ENCODE assay signal across 13 cellular contexts in genomic region chr3:39289107-39289506, GRCh38. TPM values are rescaled to one million over a fixed set of nuclear protein-coding genes. Genes with fewer than 3 reads are reported as not detected.
DNase-seq lines count a peak whose midpoint lies in the region; ATAC-seq and TF ChIP-seq lines count a peak whose summit lies in the region.
"Had no signal": no experiment of that assay in that cellular context is flagged by ENCODE, and none has a peak within 500 bp of the region (broad histone marks: within the 10 kb centered on the region; RNA-seq: fewer than 3 reads in every experiment).

No MANE protein-coding gene starts in this region.

- no peaks in the 10 kb centered on the region for H3K27me3 Mint-ChIP-seq in activated CD4-positive, alpha-beta T cell treated with anti-CD3 and anti-CD28 coated beads, Interleukin-2, amount 10 ng/mL, durations not matched to agents 24 days and 14 days
- H3K27me3 Mint-ChIP-seq in activated CD4-positive, alpha-beta T cell treated with anti-CD3 and anti-CD28 coated beads, Interleukin-2, amount 10 ng/mL, durations not matched to agents 7 days and 5 days, result no peaks in the 10 kb centered on the region
- no peaks in the 10 kb centered on the region for H3K27me3 Mint-ChIP-seq in T-cell
- H3K27me3 Mint-ChIP-seq in immature natural killer cell (ENCODE audit: low read depth in 3 of 3), result peaks cover 0 to 4% (median 2%) of the 10 kb centered on the region in 3 donors

- TF ChIP-seq CTCF in stomach (IDR thresholded peaks at IDR 0.05), result no peak

- H3K4me3 Mint-ChIP-seq in activated CD4-positive, alpha-beta T cell treated with anti-CD3 and anti-CD28 coated beads, Interleukin-2, amount 10 ng/mL, durations not matched to agents 24 days and 14 days, result no peak overlapping the region
- no peak overlapping the region for H3K4me3 Mint-ChIP-seq in activated CD4-positive, alpha-beta T cell treated with anti-CD3 and anti-CD28 coated beads, Interleukin-2, amount 10 ng/mL, durations not matched to agents 7 days and 5 days
- no peak overlapping the region for H3K4me3 Mint-ChIP-seq in T-cell
- H3K4me3 Mint-ChIP-seq in immature natural killer cell, result no peak overlapping the region
- H3K4me3 Mint-ChIP-seq: CD8-positive, alpha-beta memory T cell had no signal

- no peaks in the 10 kb centered on the region for H3K9me3 Mint-ChIP-seq in activated CD4-positive, alpha-beta T cell treated with anti-CD3 and anti-CD28 coated beads, Interleukin-2, amount 10 ng/mL, durations not matched to agents 24 days and 14 days
- H3K9me3 Mint-ChIP-seq in activated CD4-positive, alpha-beta T cell treated with anti-CD3 and anti-CD28 coated beads, Interleukin-2, amount 10 ng/mL, durations not matched to agents 7 days and 5 days, result no peaks in the 10 kb centered on the region
- H3K9me3 Mint-ChIP-seq in T-cell, result no peaks in the 10 kb centered on the region
- H3K9me3 Mint-ChIP-seq in immature natural killer cell, result no peaks in the 10 kb centered on the region
- H3K9me3 Mint-ChIP-seq: CD8-positive, alpha-beta memory T cell had no signal

- intact Hi-C loops in activated CD4-positive, alpha-beta T cell treated with anti-CD3 and anti-CD28 coated beads, Interleukin-2, amount 10 ng/mL, durations not matched to agents 24 days and 14 days (cut with micrococcal nuclease), result no loop called here
- intact Hi-C loops in stomach (cut with DNase I; ENCODE audit: low total_unique reads), result no loop called here

- 79 to 90% (median 86%) methylated on average over 4 of the region's 4 CpGs for WGBS in stomach, 5 donors

- H3K27ac Mint-ChIP-seq in activated CD4-positive, alpha-beta T cell treated with anti-CD3 and anti-CD28 coated beads, Interleukin-2, amount 10 ng/mL, durations not matched to agents 24 days and 14 days, result no peak overlapping the region
- no peak overlapping the region for H3K27ac Mint-ChIP-seq in activated CD4-positive, alpha-beta T cell treated with anti-CD3 and anti-CD28 coated beads, Interleukin-2, amount 10 ng/mL, durations not matched to agents 7 days and 5 days
- peak overlapping the region; percentile 32 to 68 for H3K27ac Mint-ChIP-seq in T-cell
- peak overlapping the region; percentile 47 to 81 (median 74) for H3K27ac Mint-ChIP-seq in immature natural killer cell

- peaks cover 45% of the 10 kb centered on the region for H3K4me1 Mint-ChIP-seq in activated CD4-positive, alpha-beta T cell treated with anti-CD3 and anti-CD28 coated beads, Interleukin-2, amount 10 ng/mL, durations not matched to agents 24 days and 14 days
- peaks cover 46% of the 10 kb centered on the region for H3K4me1 Mint-ChIP-seq in activated CD4-positive, alpha-beta T cell treated with anti-CD3 and anti-CD28 coated beads, Interleukin-2, amount 10 ng/mL, durations not matched to agents 7 days and 5 days
- H3K4me1 Mint-ChIP-seq in T-cell, result peaks cover 26 to 37% (median 28%) of the 10 kb centered on the region in 3 donors
- peaks cover 50 to 72% of the 10 kb centered on the region in 2 donors for H3K4me1 Mint-ChIP-seq in immature natural killer cell

- H3K4me3 ChIP-seq in stomach, result no peak overlapping the region
- H3K4me3 ChIP-seq: K562, SK-N-MC had no signal

- TF ChIP-seq POLR2A in stomach (IDR thresholded peaks at IDR 0.05), result no peak

- H3K9me3 ChIP-seq in stomach, result no peaks in the 10 kb centered on the region
- H3K9me3 ChIP-seq: BE2C had no signal

- peaks cover 0 to 30% (median 25%) of the 10 kb centered on the region in 4 donors for H3K4me1 ChIP-seq in stomach
- H3K4me1 ChIP-seq: BE2C had no signal

- DNase-seq in activated CD4-positive, alpha-beta T cell treated with anti-CD3 and anti-CD28 coated beads, Interleukin-2, amount 10 ng/mL, durations not matched to agents 24 days and 14 days, result peak; percentile 53
- no peak for DNase-seq in activated CD4-positive, alpha-beta T cell treated with anti-CD3 and anti-CD28 coated beads, Interleukin-2, amount 10 ng/mL, durations not matched to agents 7 days and 5 days
- DNase-seq in T-cell (no peak), immature natural killer cell (no peak), stomach (no peak), HPDE6-E6E7 (ENCODE audit: extremely low spot score) (no peak)

- no peaks in the 10 kb centered on the region for H3K36me3 Mint-ChIP-seq in activated CD4-positive, alpha-beta T cell treated with anti-CD3 and anti-CD28 coated beads, Interleukin-2, amount 10 ng/mL, durations not matched to agents 24 days and 14 days (ENCODE audit: low read depth)
- H3K36me3 Mint-ChIP-seq in activated CD4-positive, alpha-beta T cell treated with anti-CD3 and anti-CD28 coated beads, Interleukin-2, amount 10 ng/mL, durations not matched to agents 7 days and 5 days (ENCODE audit: low read depth), result no peaks in the 10 kb centered on the region
- H3K36me3 Mint-ChIP-seq in T-cell (no peaks in the 10 kb centered on the region), immature natural killer cell (no peaks in the 10 kb centered on the region)
- H3K36me3 Mint-ChIP-seq: CD8-positive, alpha-beta memory T cell had no signal

- CTCF ChIA-PET in activated CD4-positive, alpha-beta T cell treated with anti-CD3 and anti-CD28 coated beads, Interleukin-2, amount 10 ng/mL, durations not matched to agents 7 days and 5 days (lab: Charles Lee), result interaction anchor here (0.7 to 10.0 kb wide), 48 partner anchors 9 to 212 kb away, joined by 3 to 275 read pairs (median 4); partner anchors contain the start of genes CX3CR1 and XIRP1
- CTCF ChIA-PET in T-cell (lab: Charles Lee), result interaction anchor here (1.1 to 3.8 kb wide), 28 partner anchors 9 to 768 kb away, joined by 3 to 82 read pairs (median 7); partner anchors contain the start of genes GORASP1 (in 2 of the 2), TTC21A (in 2 of the 2), XIRP1 (in 2 of the 2) and CX3CR1 (in 1 of the 2)

- POLR2A ChIA-PET in activated CD4-positive, alpha-beta T cell treated with anti-CD3 and anti-CD28 coated beads, Interleukin-2, amount 10 ng/mL, durations not matched to agents 7 days and 5 days (lab: Charles Lee), result no interaction called here
- POLR2A ChIA-PET in T-cell (lab: Charles Lee), result interaction anchor here (0.5 to 0.6 kb wide), 2 partner anchors 59 to 133 kb away, joined by 4 to 10 read pairs; no protein-coding TSS in a partner anchor

- TF ChIP-seq EP300 in stomach (IDR thresholded peaks at IDR 0.05), result no peak

- no peaks in the 10 kb centered on the region for H3K36me3 ChIP-seq in stomach
- H3K36me3 ChIP-seq: BE2C had no signal

- H3K27me3 ChIP-seq in stomach, result no peaks in the 10 kb centered on the region
- H3K27me3 ChIP-seq: BE2C had no signal

- no peak for ATAC-seq in T-cell (replicated peaks in 1 of 4)
- ATAC-seq in HG03432 (IDR thresholded peaks at IDR 0.05; ENCODE audit: unreplicated experiment), result no peak
- no peak for ATAC-seq in GM21447 (IDR thresholded peaks at IDR 0.05; ENCODE audit: unreplicated experiment)

- peak overlapping the region in 1 of 5 donors; percentile 70 for H3K27ac ChIP-seq in stomach
- H3K27ac ChIP-seq: SK-N-MC had no signal

RNA-seq across cellular contexts. Expression of gene CX3CR1, which starts 9.3 kb away (rescaled TPM):
- total RNA-seq in activated CD4-positive, alpha-beta T cell treated with anti-CD3 and anti-CD28 coated beads, Interleukin-2, amount 10 ng/mL, durations not matched to agents 24 days and 14 days, result 0.19 and 0.21 TPM in 2 replicates
- total RNA-seq in activated CD4-positive, alpha-beta T cell treated with anti-CD3 and anti-CD28 coated beads, Interleukin-2, amount 10 ng/mL, durations not matched to agents 7 days and 5 days, result 1 to 10 TPM in 1 of 2 experiments, under 1 TPM in 1; 0.60 to 1.5 TPM
- total RNA-seq in T-cell, result 10 to 100 TPM in 1 of 5 donors, 1 to 10 TPM in 4; 1.9 to 23.8 (median 5.8) TPM
- 1,000 to 10,000 TPM in 1 of 3 donors, 100 to 1,000 TPM in 2; 338 to 1,281 (median 522) TPM for polyA plus RNA-seq in immature natural killer cell
- total RNA-seq in stomach, result under 1 TPM in 2 of 5 donors, not detected in 3; 0.37 to 0.43 TPM
- polyA plus RNA-seq in stomach, result under 1 TPM in 2 of 3 donors, not detected in 1; 0.06 to 0.15 TPM
- total RNA-seq: K562 had no signal
- polyA plus RNA-seq: AG04450 had no signal

RNA-seq across cellular contexts. Expression of gene CCR8, which starts 40.4 kb away (rescaled TPM):
- total RNA-seq in activated CD4-positive, alpha-beta T cell treated with anti-CD3 and anti-CD28 coated beads, Interleukin-2, amount 10 ng/mL, durations not matched to agents 24 days and 14 days, result 5.7 and 7.5 TPM in 2 replicates
- total RNA-seq in activated CD4-positive, alpha-beta T cell treated with anti-CD3 and anti-CD28 coated beads, Interleukin-2, amount 10 ng/mL, durations not matched to agents 7 days and 5 days, result 1 to 10 TPM in 1 of 2 experiments, under 1 TPM in 1; 0.74 to 1.9 TPM
- total RNA-seq in T-cell (1 to 10 TPM; 1.9 to 6.7 (median 2.8) TPM), stomach (not detected)
- polyA plus RNA-seq in immature natural killer cell (1 to 10 TPM in 2 of 3 donors, not detected in 1; 1.1 TPM), stomach (not detected)
- total RNA-seq: K562 had no signal
- polyA plus RNA-seq: AG04450, K562 had no signal

Comparison
In these comparisons a context has a peak if more than half of its experiments do, and no peak if none do; other contexts are left out.
1. H3K27ac Mint-ChIP-seq: peak in T-cell (2 of 2) and immature natural killer cell (6 of 6); none in activated CD4-positive, alpha-beta T cell treated with anti-CD3 and anti-CD28 coated beads, Interleukin-2, amount 10 ng/mL, durations not matched to agents 24 days and 14 days (single experiment) and activated CD4-positive, alpha-beta T cell treated with anti-CD3 and anti-CD28 coated beads, Interleukin-2, amount 10 ng/mL, durations not matched to agents 7 days and 5 days (single experiment).